Comparison of ENCODE assay signal across 8 cellular contexts in genomic region chr22:42780070-42780540, GRCh38. TPM values are rescaled to one million over a fixed set of nuclear protein-coding genes. Genes with fewer than 3 reads are reported as not detected.
DNase-seq lines count a peak whose midpoint lies in the region; ATAC-seq, FAIRE-seq and TF ChIP-seq lines count a peak whose summit lies in the region.

No MANE protein-coding gene starts in this region.

- peak; percentile 71 to 75 for TF ChIP-seq RAD21 in A549 (conservative IDR thresholded peaks at IDR 0.05 in 1 of 2, IDR thresholded peaks at IDR 0.05 in 1 of 2)

- POLR2A ChIA-PET in A549 (lab: Yijun Ruan, JAX): no interaction called here

- TF ChIP-seq POLR2A in A549 (IDR thresholded peaks at IDR 0.05; ENCODE audit: low read length): no peak

- H3K9me3 ChIP-seq in A549: no peaks in the 10 kb centered on the region

- H3K4me1 ChIP-seq in A549: no peaks in the 10 kb centered on the region

- no peaks in the 10 kb centered on the region for H3K36me3 ChIP-seq in bronchial epithelial cell (ENCODE audit: control insufficient read depth, insufficient read depth, low read length)

- no peak for TF ChIP-seq EP300 in A549 (IDR thresholded peaks at IDR 0.05)

- H3K27me3 ChIP-seq in bronchial epithelial cell (ENCODE audit: control insufficient read depth, insufficient read depth, low read length): no peaks in the 10 kb centered on the region

- TF ChIP-seq CTCF in A549 (IDR thresholded peaks at IDR 0.05) (peak; percentile 71), GM10266 (IDR thresholded peaks at IDR 0.05; ENCODE audit: control insufficient read depth, insufficient read depth, low read depth, missing control alignments) (peak; percentile 71), bronchial epithelial cell (IDR thresholded peaks at IDR 0.05; ENCODE audit: insufficient read depth, low read length, severe bottlenecking) (peak; percentile 82)

- peak overlapping the region; percentile 23 to 63; a peak in 1 of 6 replicates for H3K27ac ChIP-seq in A549

- CTCF ChIA-PET in A549 (lab: Yijun Ruan, JAX): interaction anchor here (0.7 to 1.8 kb wide), 13 partner anchors 10 to 194 kb away, joined by 3 to 7 read pairs (median 4); no protein-coding TSS in a partner anchor

- WGBS in A549 (ENCODE audit: missing lambda C conversion rate): 5% methylated on average over 6 of the region's 6 CpGs

- ATAC-seq in A549 (peak; percentile 94 to 96), SK-N-SH treated with all-trans-retinoic acid at 6 μM for 48 hours (peak; percentile 90)

- H3K4me3 ChIP-seq in A549 (no peak overlapping the region), bronchial epithelial cell (ENCODE audit: low read depth, low read length) (no peak overlapping the region)

- no peak overlapping the region for H3K4me2 ChIP-seq in A549

- FAIRE-seq in A549 (lab: Jason Lieb, UNC) (no peak), bronchial epithelial cell (lab: Jason Lieb, UNC) (no peak), islet of Langerhans (lab: Jason Lieb, UNC) (peak; percentile 99)

- DNase-seq in A549 (ENCODE audit: low read depth in 1 of 2, low spot score in 1 of 2): peak; percentile 45 to 93
- peak; percentile 75 for DNase-seq in GM10266 (ENCODE audit: extremely low spot score)
- DNase-seq in NCI-H146 (lab: John Stamatoyannopoulos, UW): peak; percentile 76
- DNase-seq in bronchial epithelial cell (ENCODE audit: low read depth): peak; percentile 89
- DNase-seq in stimulated activated CD4-positive, alpha-beta T cell treated with anti-CD3 and anti-CD28 coated beads, Interleukin-2, amount 100 ng/mL, for 48 hours: peak; percentile 30 to 41
- DNase-seq in activated CD4-positive, CD25-positive, alpha-beta regulatory T cell (lab: John Stamatoyannopoulos, UW): no peak

TF ChIP-seq in A549, 52 proteins besides CTCF, POLR2A, EP300 and RAD21:
- no peak for TF ChIP-seq USF2 (IDR thresholded peaks at IDR 0.05)
- no peak for TF ChIP-seq ZFP36 (IDR thresholded peaks at IDR 0.05; ENCODE audit: borderline replicate concordance, partially characterized antibody)
- no peak for TF ChIP-seq NPAS2 (CRISPR knock-in tag; IDR thresholded peaks at IDR 0.05; ENCODE audit: borderline replicate concordance)
- TF ChIP-seq POLR2AphosphoS2 (conservative IDR thresholded peaks at IDR 0.05; ENCODE audit: low read length): no peak
- TF ChIP-seq ESRRA (IDR thresholded peaks at IDR 0.05; ENCODE audit: borderline replicate concordance, low read length): no peak
- TF ChIP-seq SMC3 (IDR thresholded peaks at IDR 0.05): peak; percentile 77

TF ChIP-seq in SK-N-SH treated with all-trans-retinoic acid at 6 μM for 48 hours, 23 proteins besides CTCF, POLR2A, EP300 and RAD21:
- no peak for TF ChIP-seq ISL1 (CRISPR knock-in tag; IDR thresholded peaks at IDR 0.05)
- no peak for TF ChIP-seq ZNF70 (CRISPR knock-in tag; IDR thresholded peaks at IDR 0.05)
- TF ChIP-seq, protein P1, sequence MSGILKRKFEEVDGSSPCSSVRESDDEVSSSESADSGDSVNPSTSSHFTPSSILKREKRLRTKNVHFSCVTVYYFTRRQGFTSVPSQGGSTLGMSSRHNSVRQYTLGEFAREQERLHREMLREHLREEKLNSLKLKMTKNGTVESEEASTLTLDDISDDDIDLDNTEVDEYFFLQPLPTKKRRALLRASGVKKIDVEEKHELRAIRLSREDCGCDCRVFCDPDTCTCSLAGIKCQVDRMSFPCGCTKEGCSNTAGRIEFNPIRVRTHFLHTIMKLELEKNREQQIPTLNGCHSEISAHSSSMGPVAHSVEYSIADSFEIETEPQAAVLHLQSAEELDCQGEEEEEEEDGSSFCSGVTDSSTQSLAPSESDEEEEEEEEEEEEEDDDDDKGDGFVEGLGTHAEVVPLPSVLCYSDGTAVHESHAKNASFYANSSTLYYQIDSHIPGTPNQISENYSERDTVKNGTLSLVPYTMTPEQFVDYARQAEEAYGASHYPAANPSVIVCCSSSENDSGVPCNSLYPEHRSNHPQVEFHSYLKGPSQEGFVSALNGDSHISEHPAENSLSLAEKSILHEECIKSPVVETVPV (CRISPR knock-in tag; IDR thresholded peaks at IDR 0.05): no peak
- no peak for TF ChIP-seq ZC3H10 (CRISPR knock-in tag; IDR thresholded peaks at IDR 0.05)
- TF ChIP-seq BACH2 (CRISPR knock-in tag; IDR thresholded peaks at IDR 0.05; ENCODE audit: borderline replicate concordance): no peak
- no peak for TF ChIP-seq ARNTL (CRISPR knock-in tag; IDR thresholded peaks at IDR 0.05; ENCODE audit: borderline replicate concordance, low read depth)
- no peak for TF ChIP-seq ZFP3 (CRISPR knock-in tag; IDR thresholded peaks at IDR 0.05)
- no peak for TF ChIP-seq CSDC2 (CRISPR knock-in tag; IDR thresholded peaks at IDR 0.05)
- no peak for TF ChIP-seq ZFP30 (CRISPR knock-in tag; IDR thresholded peaks at IDR 0.05)
- no peak for TF ChIP-seq PPARA (CRISPR knock-in tag; IDR thresholded peaks at IDR 0.05; ENCODE audit: borderline replicate concordance)

RNA-seq across cellular contexts. Expression of gene A4GALT, which starts 59.4 kb away (rescaled TPM):
- polyA plus RNA-seq in A549 (2011; rRNA removed): 5.0 and 5.1 TPM in 2 replicates
- polyA plus RNA-seq in A549 (2012; cell fraction: cytosol; rRNA removed): 9.1 and 14.2 TPM in 2 replicates
- polyA plus RNA-seq in A549 (2012; cell fraction: nucleus; rRNA removed): 12.3 and 13.3 TPM in 2 replicates
- polyA plus RNA-seq in A549 (2017; fragmentation: RNase III; extraction: RNeasy Plus Mini Kit Qiagen cat#74134 plus additional on column Dnase treatment): 6.0 to 9.2 TPM (median 7.8 TPM) in 3 replicates
- polyA minus RNA-seq in A549 (2011; rRNA and poly(A)+ RNA removed): 6.2 and 6.8 TPM in 2 replicates
- 12.4 and 15.5 TPM in 2 replicates for total RNA-seq in bronchial epithelial cell

Comparison
In these comparisons a context has a peak if more than half of its experiments do, and no peak if none do; other contexts are left out.
1. DNase-seq: peak in A549 (2 of 2), GM10266 (single experiment), NCI-H146 (single experiment), bronchial epithelial cell (single experiment) and stimulated activated CD4-positive, alpha-beta T cell treated with anti-CD3 and anti-CD28 coated beads, Interleukin-2, amount 100 ng/mL, for 48 hours (2 of 2); none in activated CD4-positive, CD25-positive, alpha-beta regulatory T cell (0 of 4).
2. Peak in every context shown above with its lines, with median percentiles within 50 percentile points of each other: CTCF ChIP-seq.